Comparison of ENCODE assay signal across 22 cellular contexts in genomic region chr3:57992430-57993213, GRCh38. TPM values are rescaled to one million over a fixed set of nuclear protein-coding genes. Genes with fewer than 3 reads are reported as not detected.
A peak's percentile ranks its signal among the peaks of the same experiment; 100 is the strongest.
DNase-seq lines count a peak whose midpoint lies in the region; ATAC-seq, FAIRE-seq and TF ChIP-seq lines count a peak whose summit lies in the region.
"Had no signal": no experiment of that assay in that cellular context is flagged by ENCODE, and none has a peak within 500 bp of the region (broad histone marks: within the 10 kb centered on the region; RNA-seq: fewer than 3 reads in every experiment).

No MANE protein-coding gene starts in this region.

- H2BK120ac ChIP-seq in H1 (replicated peaks; ENCODE audit: low read depth, low read length) (no peak overlapping the region), mesendoderm (ENCODE audit: low read depth, low read length) (no peak overlapping the region)

- no peak overlapping the region for H3K14ac ChIP-seq in H1 (ENCODE audit: insufficient read length)

- H2AFZ ChIP-seq in H1 (ENCODE audit: low read length) = 0 out of 2 replicates have a peak overlapping the region, but pooled peaks have one; percentile 40

- TF ChIP-seq CTCF in cardiac muscle cell (IDR thresholded peaks at IDR 0.05; ENCODE audit: low read depth, low read length) = no peak
- no peak for TF ChIP-seq CTCF in H1 (IDR thresholded peaks at IDR 0.05; ENCODE audit: control extremely low read depth in 1 of 3, insufficient read depth in 1 of 3, low read depth in 1 of 3, low read length in 3 of 3)
- TF ChIP-seq CTCF in type B pancreatic cell (conservative IDR thresholded peaks at IDR 0.05) = no peak

- no peaks in the 10 kb centered on the region for H4K20me1 ChIP-seq in H1 (replicated peaks in 1 of 2; ENCODE audit: control insufficient read depth in 1 of 2, insufficient read depth in 2 of 2, low read length in 2 of 2)

- DNase-seq in cardiac muscle cell (ENCODE audit: low read depth in 1 of 2, low spot score in 1 of 2) (peak; percentile 29 to 56), Right ventricle myocardium inferior (ENCODE audit: missing footprints) (no peak), H1 (ENCODE audit: low read depth in 1 of 2, low spot score in 2 of 2) (no peak), mesendoderm (peak; percentile 98), type B pancreatic cell (ENCODE audit: extremely low spot score, unreplicated experiment) (no peak), NCI-H82 (lab: John Stamatoyannopoulos, UW) (no peak)
- no peak for DNase-seq in activated CD4-positive, alpha-beta T cell treated with anti-CD3 and anti-CD28 coated beads for 1 hour
- DNase-seq: 8988T; activated B cell treated with CpG ODN at 0.5 μM for 24 hours; activated CD4-positive, alpha-beta memory T cell treated with anti-CD3 and anti-CD28 coated beads for 36 hours; activated naive CD8-positive, alpha-beta T cell treated with anti-CD3 and anti-CD28 coated beads for 36 hours; AML-193; CD8-positive, alpha-beta T cell; MG63; NCI-H1417; NCI-H510A treated with DMSO at 0.1 percent for 48 hours; psoas muscle; stimulated activated CD4-positive, alpha-beta T cell treated with anti-CD3 and anti-CD28 coated beads, Interleukin-4, amount 100 ng/mL, for 24 hours; stimulated activated naive CD4-positive, alpha-beta T cell treated with Interleukin-2 at 50 U/mL for 16 hours; thyroid gland had no signal

- no peaks in the 10 kb centered on the region for H3K27me3 ChIP-seq in cardiac muscle cell
- H3K27me3 ChIP-seq in H1 (replicated peaks in 1 of 4; ENCODE audit: control insufficient read depth in 3 of 4, extremely low read depth in 1 of 4, insufficient read depth in 3 of 4, low read length in 3 of 4) = no peaks in the 10 kb centered on the region
- H3K27me3 ChIP-seq in mesendoderm (ENCODE audit: insufficient read depth, low read length, poor library complexity) = no peaks in the 10 kb centered on the region
- H3K27me3 ChIP-seq: MG63, thyroid gland had no signal

- intact Hi-C loops in Right ventricle myocardium inferior (cut with DNase I) = no loop called here

- H2AK5ac ChIP-seq in H1 (ENCODE audit: low read depth, low read length) (no peak overlapping the region), mesendoderm (ENCODE audit: low read length) (no peak overlapping the region)

- H3K79me1 ChIP-seq in H1 (ENCODE audit: low read depth, low read length) = no peaks in the 10 kb centered on the region
- no peaks in the 10 kb centered on the region for H3K79me1 ChIP-seq in mesendoderm (ENCODE audit: low read length)

- H3K36me3 ChIP-seq in cardiac muscle cell (no peaks in the 10 kb centered on the region), H1 (ENCODE audit: control insufficient read depth in 2 of 4, insufficient read depth in 4 of 4, low read length in 3 of 4) (no peaks in the 10 kb centered on the region), mesendoderm (ENCODE audit: control insufficient read depth, insufficient read depth, low read length) (no peaks in the 10 kb centered on the region)
- H3K36me3 ChIP-seq: MG63, thyroid gland had no signal

- no peak overlapping the region for H2BK12ac ChIP-seq in H1 (ENCODE audit: low read depth, low read length)

- CTCF ChIA-PET in H1 (lab: Charles Lee; ENCODE audit: partially characterized antibody) = interaction anchor here (0.7 to 3.0 kb wide), 2 partner anchors 15 to 175 kb away, joined by 3 to 9 read pairs; no protein-coding TSS in a partner anchor

- WGBS in H1 (ENCODE audit: extremely low coverage in 1 of 2, insufficient coverage in 1 of 2, insufficient read length in 1 of 2, insufficient replicate concordance in 2 of 2, low coverage in 1 of 2, low lambda C conversion rate in 2 of 2, missing lambda C conversion rate in 1 of 2), 2 experiments = 97% methylated on average over 9 of the region's 9 CpGs; no CpG with 5 or more reads in 1 of the 2 experiments
- WGBS in mesendoderm (ENCODE audit: extremely low coverage, insufficient coverage, low lambda C conversion rate) = no CpG with 5 or more reads among the region's 9 CpGs

- no peaks in the 10 kb centered on the region for H3K9me3 Mint-ChIP-seq in type B pancreatic cell
- H3K9me3 Mint-ChIP-seq: activated B cell treated with CpG ODN at 0.5 μM for 24 hours; activated CD4-positive, alpha-beta memory T cell treated with anti-CD3 and anti-CD28 coated beads for 36 hours; activated naive CD8-positive, alpha-beta T cell treated with anti-CD3 and anti-CD28 coated beads for 36 hours; CD8-positive, alpha-beta T cell had no signal

- no peaks in the 10 kb centered on the region for H3K9me3 ChIP-seq in cardiac muscle cell (ENCODE audit: low read depth)
- H3K9me3 ChIP-seq in H1 (ENCODE audit: insufficient read depth in 2 of 2, low read depth in 1 of 2, low read length in 1 of 2) = no peaks in the 10 kb centered on the region
- H3K9me3 ChIP-seq: MG63, psoas muscle, thyroid gland had no signal

- no peaks in the 10 kb centered on the region for H3K23me2 ChIP-seq in H1 (ENCODE audit: low read depth, low read length)

- ATAC-seq in Right ventricle myocardium inferior (no peak), GM21717 (IDR thresholded peaks at IDR 0.05; ENCODE audit: unreplicated experiment) (no peak)
- ATAC-seq: CD8-positive, alpha-beta T cell; psoas muscle had no signal

- H4K5ac ChIP-seq in H1 (ENCODE audit: insufficient read length, low read depth, low read length) = no peak overlapping the region
- no peak overlapping the region for H4K5ac ChIP-seq in mesendoderm (ENCODE audit: low read length)

- H3K4me2 ChIP-seq in H1 (ENCODE audit: insufficient read depth in 1 of 2, low read depth in 2 of 2, low read length in 2 of 2) (no peak overlapping the region), mesendoderm (ENCODE audit: low read length) (no peak overlapping the region)

- H4K91ac ChIP-seq in H1 (replicated peaks; ENCODE audit: insufficient read length, low read length) = no peak overlapping the region

- H3K9ac ChIP-seq in H1 (replicated peaks in 1 of 4; ENCODE audit: extremely low read depth in 1 of 4, low read depth in 3 of 4, low read length in 3 of 4) = no peak overlapping the region
- no peak overlapping the region for H3K9ac ChIP-seq in mesendoderm (ENCODE audit: low read length)

- H2BK5ac ChIP-seq in H1 (ENCODE audit: low read depth, low read length) (no peak overlapping the region), mesendoderm (ENCODE audit: low read length) (no peak overlapping the region)

- no peak overlapping the region for H2BK15ac ChIP-seq in H1 (ENCODE audit: low read length)
- H2BK15ac ChIP-seq in mesendoderm (replicated peaks; ENCODE audit: low read depth) = no peak overlapping the region

- FAIRE-seq in H1 (lab: Jason Lieb, UNC) = no peak

- TF ChIP-seq RAD21 in H1 (IDR thresholded peaks at IDR 0.05 in 1 of 2, conservative IDR thresholded peaks at IDR 0.05 in 1 of 2; ENCODE audit: low read depth in 2 of 2, low read length in 2 of 2) = no peak

- H3K4me1 ChIP-seq in cardiac muscle cell (ENCODE audit: low read depth) = no peaks in the 10 kb centered on the region
- no peaks in the 10 kb centered on the region; a peak in 1 of 7 replicates for H3K4me1 ChIP-seq in H1 (replicated peaks in 1 of 4; ENCODE audit: control insufficient read depth in 3 of 4, insufficient read depth in 4 of 4, low read length in 3 of 4)
- peaks cover 5% of the 10 kb centered on the region for H3K4me1 ChIP-seq in mesendoderm (ENCODE audit: control insufficient read depth, low read depth, low read length)
- H3K4me1 ChIP-seq: psoas muscle had no signal

- H3K27ac ChIP-seq in cardiac muscle cell (no peak overlapping the region), H1 (ENCODE audit: low read depth, low read length) (no peak overlapping the region), mesendoderm (ENCODE audit: low read depth, low read length) (peak overlapping the region; percentile 56)
- H3K27ac ChIP-seq: HL-60, psoas muscle, thyroid gland had no signal

- no peak overlapping the region for H3K4ac ChIP-seq in H1 (replicated peaks; ENCODE audit: insufficient read length, low read depth, low read length)
- H3K4ac ChIP-seq in mesendoderm (ENCODE audit: low read depth, low read length) = no peak overlapping the region

- peak overlapping the region; percentile 23 for H3K4me3 Mint-ChIP-seq in type B pancreatic cell
- H3K4me3 Mint-ChIP-seq: activated B cell treated with CpG ODN at 0.5 μM for 24 hours; activated CD4-positive, alpha-beta memory T cell treated with anti-CD3 and anti-CD28 coated beads for 36 hours; activated naive CD8-positive, alpha-beta T cell treated with anti-CD3 and anti-CD28 coated beads for 36 hours; CD8-positive, alpha-beta T cell had no signal

- TF ChIP-seq EP300 in H1 (IDR thresholded peaks at IDR 0.05; ENCODE audit: borderline replicate concordance in 1 of 2, low read depth in 2 of 2, low read length in 2 of 2) = no peak

- H2BK20ac ChIP-seq in H1 (ENCODE audit: low read length) = no peak overlapping the region

- no peak overlapping the region for H4K8ac ChIP-seq in H1 (ENCODE audit: extremely low read depth, insufficient read depth, low read length)
- H4K8ac ChIP-seq in mesendoderm (ENCODE audit: low read depth, low read length) = no peak overlapping the region

- no peaks in the 10 kb centered on the region for H3K79me2 ChIP-seq in H1 (ENCODE audit: control insufficient read depth in 1 of 2, insufficient read depth in 2 of 2, low read length in 2 of 2)
- H3K79me2 ChIP-seq in mesendoderm (ENCODE audit: control insufficient read depth, insufficient read depth, low read length) = no peaks in the 10 kb centered on the region

- H3K18ac ChIP-seq in H1 (ENCODE audit: extremely low read depth, low read length) (no peak overlapping the region), mesendoderm (ENCODE audit: low read length) (no peak overlapping the region)

- TF ChIP-seq POLR2A in H1 (IDR thresholded peaks at IDR 0.05; ENCODE audit: control extremely low read depth in 1 of 2, low read depth in 2 of 2, low read length in 2 of 2) = no peak

- peak overlapping the region; percentile 91 for H3K27ac Mint-ChIP-seq in type B pancreatic cell
- H3K27ac Mint-ChIP-seq: activated B cell treated with CpG ODN at 0.5 μM for 24 hours; activated CD4-positive, alpha-beta memory T cell treated with anti-CD3 and anti-CD28 coated beads for 36 hours; activated naive CD8-positive, alpha-beta T cell treated with anti-CD3 and anti-CD28 coated beads for 36 hours; CD8-positive, alpha-beta T cell had no signal

- POLR2A ChIA-PET in H1 (lab: Charles Lee; ENCODE audit: partially characterized antibody) = no interaction called here

- no peak overlapping the region for H3K56ac ChIP-seq in H1 (replicated peaks; ENCODE audit: insufficient read length, low read depth, low read length)
- H3K56ac ChIP-seq in mesendoderm (ENCODE audit: low read length) = peak overlapping the region; percentile 79

- H3K23ac ChIP-seq in H1 (ENCODE audit: insufficient read length) (no peak overlapping the region), mesendoderm (ENCODE audit: low read length) (no peak overlapping the region)

- no peak overlapping the region for H3K4me3 ChIP-seq in cardiac muscle cell
- no peak overlapping the region for H3K4me3 ChIP-seq in H1 (ENCODE audit: extremely low read depth in 1 of 4, insufficient read depth in 2 of 4, low read depth in 3 of 4, low read length in 4 of 4)
- no peak overlapping the region for H3K4me3 ChIP-seq in mesendoderm (ENCODE audit: low read length)
- H3K4me3 ChIP-seq: MG63, psoas muscle, thyroid gland had no signal

- H3K4me1 Mint-ChIP-seq in type B pancreatic cell (ENCODE audit: unreplicated experiment) = peaks cover 5% of the 10 kb centered on the region
- H3K4me1 Mint-ChIP-seq: activated B cell treated with CpG ODN at 0.5 μM for 24 hours; activated naive CD8-positive, alpha-beta T cell treated with anti-CD3 and anti-CD28 coated beads for 36 hours had no signal

- H3K27me3 Mint-ChIP-seq in type B pancreatic cell = no peaks in the 10 kb centered on the region
- H3K27me3 Mint-ChIP-seq: activated B cell treated with CpG ODN at 0.5 μM for 24 hours; activated CD4-positive, alpha-beta memory T cell treated with anti-CD3 and anti-CD28 coated beads for 36 hours; activated naive CD8-positive, alpha-beta T cell treated with anti-CD3 and anti-CD28 coated beads for 36 hours had no signal

- H3K36me3 Mint-ChIP-seq in type B pancreatic cell = no peaks in the 10 kb centered on the region
- H3K36me3 Mint-ChIP-seq: activated CD4-positive, alpha-beta memory T cell treated with anti-CD3 and anti-CD28 coated beads for 36 hours; activated naive CD8-positive, alpha-beta T cell treated with anti-CD3 and anti-CD28 coated beads for 36 hours; CD8-positive, alpha-beta T cell had no signal

RNA-seq across cellular contexts. Expression of gene FLNB, which starts 15.6 kb away (rescaled TPM):
- total RNA-seq in cardiac muscle cell (25.2 and 28.7 TPM in 2 replicates), Right ventricle myocardium inferior (32.1 TPM), type B pancreatic cell (ENCODE audit: low replicate concordance) (204 and 295 TPM in 2 replicates)
- polyA plus RNA-seq in cardiac muscle cell (12.1 and 13.8 TPM in 2 replicates), H1 (2011; rRNA removed) (72.2 and 72.3 TPM in 2 replicates)
- total RNA-seq in H1 (2021; fragmentation: NEBNext Ultra II Directional; extraction: Animal tissue kit (Norgen Biotek cat#: 25700)) = 118 and 122 TPM in 2 replicates
- 53.0 TPM for polyA plus RNA-seq in H1 (2011; cell fraction: cytosol; rRNA removed)
- 599 TPM for polyA plus RNA-seq in H1 (2011; cell fraction: nucleus; rRNA removed)
- 82.4 to 123 TPM (median 108 TPM) in 4 replicates for polyA plus RNA-seq in H1 (2012, experiment 1 of 2)
- 47.2 TPM for polyA plus RNA-seq in H1 (2012, experiment 2 of 2)
- polyA plus RNA-seq in H1 (2013, experiment 1 of 2) = 96.1 TPM
- polyA plus RNA-seq in H1 (2013, experiment 2 of 2) = 85.9 TPM
- 249 and 262 TPM in 2 replicates for polyA minus RNA-seq in H1 (2011; rRNA and poly(A)+ RNA removed)
- 121 TPM for polyA minus RNA-seq in H1 (2011; cell fraction: cytosol; rRNA and poly(A)+ RNA removed)
- 391 TPM for polyA minus RNA-seq in H1 (2011; cell fraction: nucleus; rRNA and poly(A)+ RNA removed)
- polyA plus RNA-seq in mesendoderm (2013, experiment 1 of 2) = 26.8 TPM
- 26.5 TPM for polyA plus RNA-seq in mesendoderm (2013, experiment 2 of 2)

Comparison
In these comparisons a context has a peak if more than half of its experiments do, and no peak if none do; other contexts are left out.
1. DNase-seq: peak in cardiac muscle cell (2 of 2) and mesendoderm (single experiment); none in Right ventricle myocardium inferior (single experiment), H1 (0 of 2), type B pancreatic cell (single experiment), NCI-H82 (single experiment) and activated CD4-positive, alpha-beta T cell treated with anti-CD3 and anti-CD28 coated beads for 1 hour (single experiment).